In the genomic region with DNA sequence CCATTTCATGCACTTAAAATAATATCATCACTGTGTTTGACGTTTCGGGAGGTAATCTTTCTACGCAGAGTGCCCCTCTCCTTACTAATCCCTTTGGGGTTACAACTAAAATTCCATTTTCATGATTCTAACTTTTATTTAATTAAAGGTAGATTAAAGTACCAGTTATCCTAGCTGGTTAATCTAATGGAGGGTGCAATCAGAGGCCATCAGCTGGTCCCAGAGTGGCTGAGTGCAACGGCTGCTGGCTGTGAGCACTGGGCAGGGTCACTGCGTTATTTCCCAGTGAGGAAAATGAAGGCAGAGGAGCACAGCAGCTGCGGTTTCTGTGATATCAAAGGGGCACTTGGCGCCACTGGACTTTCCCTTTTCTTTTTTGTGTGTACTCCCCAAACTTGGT, we compare ENCODE assay signal across 36 cellular contexts. TPM values are rescaled to one million over a fixed set of nuclear protein-coding genes. Genes with fewer than 3 reads are reported as not detected.
"Had no signal": no experiment of that assay in that cellular context is flagged by ENCODE, and none has a peak within 500 bp of the region (broad histone marks: within the 10 kb centered on the region; RNA-seq: fewer than 3 reads in every experiment).

No MANE protein-coding gene starts in this region.

- ATAC-seq: esophagus mucosa; gastroesophageal sphincter; heart right ventricle; left lobe of liver; naive thymus-derived CD4-positive, alpha-beta T cell; sciatic nerve; stimulated activated effector memory CD8-positive, alpha-beta T cell treated with anti-CD3 and anti-CD28 coated beads, Interleukin-12 subunit alpha, Interleukin-12 subunit beta, amount 100 ng/mL, for 72 hours had no signal

- H3K27ac Mint-ChIP-seq: dendritic cell treated with granulocyte-macrophage colony-stimulating factor and Interleukin-4, amounts not matched to agents 40 ng/mL and 50 ng/mL, for 4 days; endodermal cell; naive thymus-derived CD4-positive, alpha-beta T cell; nephron; stimulated activated effector memory CD8-positive, alpha-beta T cell treated with anti-CD3 and anti-CD28 coated beads, Interleukin-12 subunit alpha, Interleukin-12 subunit beta, amount 100 ng/mL, for 72 hours had no signal

- DNase-seq: colonic mucosa; effector CD8-positive, alpha-beta T cell; endodermal cell; foreskin fibroblast; heart right ventricle; hippocampal formation; mesenchymal stem cell; midbrain; naive thymus-derived CD4-positive, alpha-beta T cell; nucleus accumbens; ovary; stimulated activated CD4-positive, alpha-beta T cell treated with anti-CD3 and anti-CD28 coated beads, Interleukin-2, amount 100 ng/mL, for 24 hours; stimulated activated CD4-positive, alpha-beta T cell treated with anti-CD3 and anti-CD28 coated beads, Interleukin-4, amount 100 ng/mL, for 24 hours; stimulated activated naive CD4-positive, alpha-beta T cell treated with Interleukin-2 at 50 U/mL for 16 hours; stomach; thyroid gland; trophoblast cell had no signal

- H3K9me3 Mint-ChIP-seq: dendritic cell treated with granulocyte-macrophage colony-stimulating factor and Interleukin-4, amounts not matched to agents 40 ng/mL and 50 ng/mL, for 4 days; endodermal cell; naive thymus-derived CD4-positive, alpha-beta T cell; nephron; stimulated activated effector memory CD8-positive, alpha-beta T cell treated with anti-CD3 and anti-CD28 coated beads, Interleukin-12 subunit alpha, Interleukin-12 subunit beta, amount 100 ng/mL, for 72 hours had no signal

- H3K9me3 ChIP-seq: colonic mucosa, gastroesophageal sphincter, heart right ventricle, ovary, right atrium auricular region, stomach, thyroid gland, vagina had no signal

- H3K4me3 Mint-ChIP-seq: dendritic cell treated with granulocyte-macrophage colony-stimulating factor and Interleukin-4, amounts not matched to agents 40 ng/mL and 50 ng/mL, for 4 days; endodermal cell; naive thymus-derived CD4-positive, alpha-beta T cell; nephron; stimulated activated effector memory CD8-positive, alpha-beta T cell treated with anti-CD3 and anti-CD28 coated beads, Interleukin-12 subunit alpha, Interleukin-12 subunit beta, amount 100 ng/mL, for 72 hours had no signal

- H3K4me1 Mint-ChIP-seq: endodermal cell; naive thymus-derived CD4-positive, alpha-beta T cell; nephron; stimulated activated effector memory CD8-positive, alpha-beta T cell treated with anti-CD3 and anti-CD28 coated beads, Interleukin-12 subunit alpha, Interleukin-12 subunit beta, amount 100 ng/mL, for 72 hours had no signal

- H3K27me3 ChIP-seq: colonic mucosa, gastroesophageal sphincter, ovary, right atrium auricular region, thyroid gland, vagina had no signal

- H3K36me3 ChIP-seq: colonic mucosa, gastroesophageal sphincter, heart right ventricle, ovary, right atrium auricular region, stomach, thyroid gland, vagina had no signal

- FAIRE-seq: keratinocyte had no signal

- H3K27ac ChIP-seq: colonic mucosa, epithelial cell of prostate, gastroesophageal sphincter, heart right ventricle, ovary, right atrium auricular region, stomach, thyroid gland, vagina had no signal

- H3K4me1 ChIP-seq: colonic mucosa, gastroesophageal sphincter, heart right ventricle, right atrium auricular region, stomach, thyroid gland, vagina had no signal

- H3K4me3 ChIP-seq: colonic mucosa, gastroesophageal sphincter, heart right ventricle, ovary, right atrium auricular region, stomach, thyroid gland, vagina had no signal

- H3K36me3 Mint-ChIP-seq: naive thymus-derived CD4-positive, alpha-beta T cell; stimulated activated effector memory CD8-positive, alpha-beta T cell treated with anti-CD3 and anti-CD28 coated beads, Interleukin-12 subunit alpha, Interleukin-12 subunit beta, amount 100 ng/mL, for 72 hours had no signal

RNA-seq across cellular contexts. Expression of a gene that starts 12.1 kb away (rescaled TPM):
- total RNA-seq: chondrocyte; colonic mucosa; endodermal cell; esophagus mucosa; heart right ventricle; left lobe of liver; liver; lung microvascular endothelial cell; mucosa of gallbladder; naive thymus-derived CD4-positive, alpha-beta T cell; ovary; posterior vena cava; right atrium auricular region; sciatic nerve; stomach; subcutaneous adipose tissue; temporal lobe; thyroid gland; ureter; vagina had no signal
- polyA plus RNA-seq: heart right ventricle; keratinocyte; liver; naive thymus-derived CD4-positive, alpha-beta T cell; ovary; stomach had no signal

RNA-seq across cellular contexts. Expression of a gene that starts 14.8 kb away (rescaled TPM):
- total RNA-seq: chondrocyte; colonic mucosa; endodermal cell; esophagus mucosa; gastroesophageal sphincter; heart right ventricle; left lobe of liver; liver; lung microvascular endothelial cell; mucosa of gallbladder; naive thymus-derived CD4-positive, alpha-beta T cell; ovary; posterior vena cava; right atrium auricular region; sciatic nerve; stomach; subcutaneous adipose tissue; temporal lobe; thyroid gland; ureter; vagina had no signal
- polyA plus RNA-seq: heart right ventricle; keratinocyte; liver; naive thymus-derived CD4-positive, alpha-beta T cell; ovary; stomach had no signal

RNA-seq across cellular contexts. Expression of a gene that starts 30.7 kb away (rescaled TPM):
- total RNA-seq: chondrocyte; colonic mucosa; endodermal cell; esophagus mucosa; gastroesophageal sphincter; heart right ventricle; left lobe of liver; liver; lung microvascular endothelial cell; mucosa of gallbladder; naive thymus-derived CD4-positive, alpha-beta T cell; ovary; posterior vena cava; right atrium auricular region; sciatic nerve; stomach; subcutaneous adipose tissue; temporal lobe; thyroid gland; ureter; vagina had no signal
- polyA plus RNA-seq: heart right ventricle; keratinocyte; liver; naive thymus-derived CD4-positive, alpha-beta T cell; ovary; stomach had no signal

RNA-seq across cellular contexts. Expression of a gene that starts 37.2 kb away (rescaled TPM):
- total RNA-seq: chondrocyte; colonic mucosa; endodermal cell; esophagus mucosa; gastroesophageal sphincter; heart right ventricle; left lobe of liver; liver; lung microvascular endothelial cell; mucosa of gallbladder; naive thymus-derived CD4-positive, alpha-beta T cell; ovary; posterior vena cava; right atrium auricular region; sciatic nerve; stomach; subcutaneous adipose tissue; temporal lobe; thyroid gland; ureter; vagina had no signal
- polyA plus RNA-seq: heart right ventricle; keratinocyte; liver; naive thymus-derived CD4-positive, alpha-beta T cell; ovary; stomach had no signal
